In genomic region chr3:99662838-99663570, GRCh38 we compare ENCODE assay signal across 21 cellular contexts. TPM values are rescaled to one million over a fixed set of nuclear protein-coding genes. Genes with fewer than 3 reads are reported as not detected.
DNase-seq lines count a peak whose midpoint lies in the region; ATAC-seq and TF ChIP-seq lines count a peak whose summit lies in the region.
"Had no signal": no experiment of that assay in that cellular context is flagged by ENCODE, and none has a peak within 500 bp of the region (broad histone marks: within the 10 kb centered on the region; RNA-seq: fewer than 3 reads in every experiment).

No MANE protein-coding gene starts in this region.

- H3F3A ChIP-seq in GM23338 (replicated peaks; ENCODE audit: low read depth) = no peaks in the 10 kb centered on the region
- H3F3A ChIP-seq in neural progenitor cell (ENCODE audit: low read depth) = no peaks in the 10 kb centered on the region

- peaks cover 5% of the 10 kb centered on the region; the same call in 1 of the 2 replicates for H3K9me3 ChIP-seq in NT2/D1 (ENCODE audit: insufficient read depth, low read length)
- no peaks in the 10 kb centered on the region for H3K9me3 ChIP-seq in neural progenitor cell (ENCODE audit: low read depth)

- peak overlapping the region; percentile 52 for H3K4me2 ChIP-seq in GM23338
- no peak overlapping the region for H3K4me2 ChIP-seq in neural progenitor cell

- H3K4me1 ChIP-seq in GM23338 (ENCODE audit: insufficient read depth) (peaks cover 24% of the 10 kb centered on the region), NT2/D1 (ENCODE audit: insufficient read depth, insufficient read length) (no peaks in the 10 kb centered on the region), neural progenitor cell (no peaks in the 10 kb centered on the region)

- no peaks in the 10 kb centered on the region for H3K36me3 ChIP-seq in GM23338 (ENCODE audit: insufficient read depth)
- no peaks in the 10 kb centered on the region for H3K36me3 ChIP-seq in NT2/D1 (ENCODE audit: insufficient read depth, insufficient read length, low read length)
- no peaks in the 10 kb centered on the region for H3K36me3 ChIP-seq in neural progenitor cell

- H3K4me1 Mint-ChIP-seq in GM23338 = peaks cover 27% of the 10 kb centered on the region
- H3K4me1 Mint-ChIP-seq in neural progenitor cell = peaks cover 3% of the 10 kb centered on the region
- H3K4me1 Mint-ChIP-seq in activated naive CD4-positive, alpha-beta T cell treated with anti-CD3 and anti-CD28 coated beads, Interleukin-2, amount 10 ng/mL, durations not matched to agents 7 days and 5 days = no peaks in the 10 kb centered on the region
- H3K4me1 Mint-ChIP-seq in mesothelial cell of epicardium = no peaks in the 10 kb centered on the region
- H3K4me1 Mint-ChIP-seq: CD4-positive, alpha-beta memory T cell had no signal

- CTCF ChIA-PET in activated naive CD4-positive, alpha-beta T cell treated with anti-CD3 and anti-CD28 coated beads, Interleukin-2, amount 10 ng/mL, durations not matched to agents 7 days and 5 days (lab: Charles Lee) = no interaction called here

- peak overlapping the region; percentile 56 for H3K27ac ChIP-seq in GM23338 (ENCODE audit: low read depth)
- peak overlapping the region; percentile 5 to 44 for H3K27ac ChIP-seq in coronary artery
- H3K27ac ChIP-seq in neural progenitor cell = no peak overlapping the region

- H3K27me3 ChIP-seq in GM23338 (ENCODE audit: insufficient read depth) = no peaks in the 10 kb centered on the region
- H3K27me3 ChIP-seq in NT2/D1 (ENCODE audit: insufficient read depth, insufficient read length) = no peaks in the 10 kb centered on the region
- no peaks in the 10 kb centered on the region for H3K27me3 ChIP-seq in neural progenitor cell

- no peaks in the 10 kb centered on the region for H3K9me2 ChIP-seq in GM23338 (ENCODE audit: insufficient read depth)

- H4K20me1 ChIP-seq in GM23338 (replicated peaks; ENCODE audit: insufficient read depth) (no peaks in the 10 kb centered on the region), neural progenitor cell (ENCODE audit: low read depth) (no peaks in the 10 kb centered on the region)

- H3K27me3 Mint-ChIP-seq in GM23338 (ENCODE audit: insufficient read depth, low read depth, poor library complexity) = peaks cover 2% of the 10 kb centered on the region
- H3K27me3 Mint-ChIP-seq in neural progenitor cell (ENCODE audit: insufficient read depth, low read depth) = peaks cover 3% of the 10 kb centered on the region
- no peaks in the 10 kb centered on the region for H3K27me3 Mint-ChIP-seq in activated naive CD4-positive, alpha-beta T cell treated with anti-CD3 and anti-CD28 coated beads, Interleukin-2, amount 10 ng/mL, durations not matched to agents 7 days and 5 days
- H3K27me3 Mint-ChIP-seq in mesothelial cell of epicardium (ENCODE audit: low read depth) = peaks cover 11% of the 10 kb centered on the region

- peak overlapping the region; percentile 3; the same call in 1 of the 2 replicates for H2AFZ ChIP-seq in GM23338
- peak overlapping the region; percentile 15 for H2AFZ ChIP-seq in neural progenitor cell (replicated peaks)

- DNase-seq in GM23338 (ENCODE audit: low spot score) (peak; percentile 52), NT2/D1 (ENCODE audit: low read depth, low spot score) (peak; percentile 16), coronary artery (ENCODE audit: low spot score) (no peak), neural progenitor cell (ENCODE audit: low spot score) (no peak), NCI-H345 (lab: John Stamatoyannopoulos, UW) (no peak), mesothelial cell of epicardium (ENCODE audit: low spot score in 2 of 2, unreplicated experiment in 2 of 2) (no peak)
- no peak for DNase-seq in activated naive CD4-positive, alpha-beta T cell treated with anti-CD3 and anti-CD28 coated beads, Interleukin-2, amount 10 ng/mL, durations not matched to agents 7 days and 5 days
- DNase-seq: Calu3; CD4-positive, alpha-beta memory T cell; DMS53; EL; GOT3; NCI-H1092 treated with DMSO at 0.1 percent for 48 hours; NCI-H2081; NCI-H510A; NCI-H748 treated with DMSO at 0.1 percent for 48 hours; OCI-M1; RPMI8226 had no signal

- H3K4me3 Mint-ChIP-seq in GM23338 = no peak overlapping the region
- H3K4me3 Mint-ChIP-seq in neural progenitor cell = no peak overlapping the region
- no peak overlapping the region for H3K4me3 Mint-ChIP-seq in activated naive CD4-positive, alpha-beta T cell treated with anti-CD3 and anti-CD28 coated beads, Interleukin-2, amount 10 ng/mL, durations not matched to agents 7 days and 5 days
- no peak overlapping the region for H3K4me3 Mint-ChIP-seq in mesothelial cell of epicardium
- H3K4me3 Mint-ChIP-seq: CD4-positive, alpha-beta memory T cell; IgD-negative memory B cell had no signal

- H3K79me2 ChIP-seq in GM23338 (replicated peaks; ENCODE audit: insufficient read depth) = no peaks in the 10 kb centered on the region
- no peaks in the 10 kb centered on the region for H3K79me2 ChIP-seq in neural progenitor cell (ENCODE audit: low read depth)

- H3K27ac Mint-ChIP-seq in GM23338 (peak overlapping the region; percentile 80; the same call in 1 of the 2 replicates), neural progenitor cell (no peak overlapping the region), mesothelial cell of epicardium (no peak overlapping the region)
- H3K27ac Mint-ChIP-seq in activated naive CD4-positive, alpha-beta T cell treated with anti-CD3 and anti-CD28 coated beads, Interleukin-2, amount 10 ng/mL, durations not matched to agents 7 days and 5 days = no peak overlapping the region
- H3K27ac Mint-ChIP-seq: CD4-positive, alpha-beta memory T cell; IgD-negative memory B cell had no signal

- H3K36me3 Mint-ChIP-seq in GM23338 (ENCODE audit: low read depth) = no peaks in the 10 kb centered on the region; the same call in 1 of the 3 replicates
- H3K36me3 Mint-ChIP-seq in neural progenitor cell = no peaks in the 10 kb centered on the region
- H3K36me3 Mint-ChIP-seq in activated naive CD4-positive, alpha-beta T cell treated with anti-CD3 and anti-CD28 coated beads, Interleukin-2, amount 10 ng/mL, durations not matched to agents 7 days and 5 days = no peaks in the 10 kb centered on the region
- H3K36me3 Mint-ChIP-seq in mesothelial cell of epicardium = no peaks in the 10 kb centered on the region
- H3K36me3 Mint-ChIP-seq: CD4-positive, alpha-beta memory T cell; IgD-negative memory B cell had no signal

- H3K9me3 Mint-ChIP-seq in GM23338 (peaks cover 5% of the 10 kb centered on the region), neural progenitor cell (peaks cover 3% of the 10 kb centered on the region), mesothelial cell of epicardium (no peaks in the 10 kb centered on the region)
- no peaks in the 10 kb centered on the region for H3K9me3 Mint-ChIP-seq in activated naive CD4-positive, alpha-beta T cell treated with anti-CD3 and anti-CD28 coated beads, Interleukin-2, amount 10 ng/mL, durations not matched to agents 7 days and 5 days

- ATAC-seq in GM23338 (peak; percentile 32; the same call in 1 of the 3 replicates), GM18867 (IDR thresholded peaks at IDR 0.05; ENCODE audit: unreplicated experiment) (no peak)
- ATAC-seq: GM12878 had no signal

- H3K4me3 ChIP-seq in GM23338 = no peak overlapping the region
- no peak overlapping the region for H3K4me3 ChIP-seq in NT2/D1 (ENCODE audit: insufficient read length, low read depth)
- no peak overlapping the region for H3K4me3 ChIP-seq in coronary artery
- H3K4me3 ChIP-seq in neural progenitor cell = no peak overlapping the region
- H3K4me3 ChIP-seq: GM12878 had no signal

- H3K9ac ChIP-seq in NT2/D1 (ENCODE audit: insufficient read length, low read depth) = no peak overlapping the region
- H3K9ac ChIP-seq in neural progenitor cell = no peak overlapping the region

- TF ChIP-seq CTCF in GM23338 (conservative IDR thresholded peaks at IDR 0.05; ENCODE audit: low read depth in 2 of 2) (no peak), coronary artery (IDR thresholded peaks at IDR 0.05) (no peak), neural progenitor cell (IDR thresholded peaks at IDR 0.05) (no peak), mesothelial cell of epicardium (IDR thresholded peaks at IDR 0.05; ENCODE audit: unreplicated experiment) (no peak)

TF ChIP-seq in GM23338, 12 proteins besides CTCF, POLR2A, EP300 and RAD21:
- TF ChIP-seq NANOG (IDR thresholded peaks at IDR 0.05; ENCODE audit: borderline replicate concordance) (0 out of 2 replicates have a peak, but pooled peaks have one; percentile 21), EZH2phosphoT487 (IDR thresholded peaks at IDR 0.05; ENCODE audit: unreplicated experiment) (no peak)

RNA-seq across cellular contexts. Expression of gene COL8A1, which starts 24.6 kb away (rescaled TPM):
- 0.97 and 1.7 TPM in 2 replicates for total RNA-seq in GM23338 (2014; rRNA removed; shearing (Covaris generic))
- 0.24 and 0.26 TPM in 2 replicates for polyA plus RNA-seq in GM23338 (2016; fragmentation: Nextera tagmentation; extraction: Ambion mirVana)
- total RNA-seq in neural progenitor cell (ENCODE audit: low replicate concordance) = not detected in 2 replicates
- total RNA-seq in mesothelial cell of epicardium = 0.61 to 1.1 TPM (median 0.95 TPM) in 3 replicates
- total RNA-seq: CD4-positive, alpha-beta memory T cell had no signal
- polyA plus RNA-seq: CD4-positive, alpha-beta memory T cell; IgD-negative memory B cell had no signal

Comparison
In these comparisons a context has a peak if more than half of its experiments do, and no peak if none do; other contexts are left out.
1. DNase-seq: peak in GM23338 (single experiment) and NT2/D1 (single experiment); none in coronary artery (single experiment), neural progenitor cell (single experiment), NCI-H345 (single experiment), activated naive CD4-positive, alpha-beta T cell treated with anti-CD3 and anti-CD28 coated beads, Interleukin-2, amount 10 ng/mL, durations not matched to agents 7 days and 5 days (single experiment) and mesothelial cell of epicardium (0 of 2).